In the genomic region with DNA sequence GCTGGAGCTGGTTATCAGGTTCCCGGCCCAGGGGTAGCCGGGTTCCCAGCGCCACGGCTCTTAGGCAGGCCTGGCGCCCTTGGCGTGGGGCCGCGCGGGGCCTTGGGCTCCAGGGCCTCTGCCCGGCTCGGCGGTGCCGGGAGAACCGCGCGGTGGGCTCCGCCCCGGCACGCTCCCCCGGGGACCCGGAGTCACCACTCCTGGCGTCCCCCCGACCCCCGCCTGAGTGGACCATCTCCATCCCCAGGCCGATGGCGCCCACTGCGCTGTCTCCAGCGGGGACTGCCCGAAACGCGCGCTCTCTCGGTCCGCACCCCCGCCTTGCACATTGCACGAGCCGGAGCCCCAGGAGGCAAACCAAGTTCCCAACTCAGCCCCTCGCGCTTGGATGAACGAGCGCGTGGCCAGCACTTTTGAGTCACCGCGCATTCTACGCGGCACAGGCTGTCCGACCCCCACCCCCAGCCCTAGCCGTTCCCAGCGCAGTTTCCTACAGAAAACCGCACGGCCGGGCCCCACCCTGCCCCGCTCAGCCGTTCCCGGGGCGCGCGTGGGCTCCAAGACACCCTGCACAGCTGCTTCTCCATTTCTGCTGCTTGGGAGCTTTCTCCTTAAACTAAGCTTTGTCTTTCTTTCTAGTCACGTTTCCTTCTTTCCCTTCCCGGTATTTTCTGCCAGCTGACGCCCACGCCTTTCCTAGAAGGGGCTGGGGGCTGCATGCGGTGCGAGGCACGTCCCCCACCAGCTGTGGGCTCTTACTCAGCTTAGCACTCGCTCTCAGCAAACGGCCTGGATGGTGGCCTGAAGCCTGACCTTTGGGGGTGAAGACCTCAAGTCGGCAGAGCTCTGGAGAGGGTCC, we compare ENCODE assay signal across 8 cellular contexts. TPM values are rescaled to one million over a fixed set of nuclear protein-coding genes. Genes with fewer than 3 reads are reported as not detected.
DNase-seq lines count a peak whose midpoint lies in the region; ATAC-seq and TF ChIP-seq lines count a peak whose summit lies in the region.

No MANE protein-coding gene starts in this region.

- H2AFZ ChIP-seq in fibroblast of lung (ENCODE audit: low read length) (peak overlapping the region; percentile 26), neuron (ENCODE audit: low read depth, low read length) (peak overlapping the region; percentile 91)

- peaks cover 12% of the 10 kb centered on the region for H3K79me2 ChIP-seq in fibroblast of lung (ENCODE audit: control insufficient read depth, insufficient read depth, low read length)

- H3K4me3 ChIP-seq in LNCaP clone FGC (ENCODE audit: low read depth, low read length) (peak overlapping the region; percentile 68), fibroblast of lung (replicated peaks in 1 of 4; ENCODE audit: control extremely low read depth in 1 of 4, insufficient read depth in 1 of 4, low read depth in 3 of 4, low read length in 4 of 4) (peak overlapping the region; percentile 52 to 87 (median 62)), neuron (ENCODE audit: low read length) (peak overlapping the region; percentile 98), vagina (peak overlapping the region; percentile 91)

- TF ChIP-seq POLR2A in vagina (IDR thresholded peaks at IDR 0.05) = no peak

- no peaks in the 10 kb centered on the region for H3K36me3 ChIP-seq in fibroblast of lung (ENCODE audit: control insufficient read depth, insufficient read depth, low read length)
- H3K36me3 ChIP-seq in neuron (ENCODE audit: insufficient read depth, low read length) = peaks cover 7% of the 10 kb centered on the region
- H3K36me3 ChIP-seq in vagina = no peaks in the 10 kb centered on the region

- peak overlapping the region; percentile 92 for H3K27ac Mint-ChIP-seq in activated CD8-positive, alpha-beta T cell treated with anti-CD3 and anti-CD28 coated beads for 36 hours

- no peaks in the 10 kb centered on the region for H3K9me3 ChIP-seq in fibroblast of lung (ENCODE audit: control insufficient read depth, insufficient read depth, low read depth, low read length)
- H3K9me3 ChIP-seq in neuron (ENCODE audit: low read length) = no peaks in the 10 kb centered on the region
- H3K9me3 ChIP-seq in vagina = no peaks in the 10 kb centered on the region

- H3K27ac ChIP-seq in fibroblast of lung (ENCODE audit: insufficient read depth, low read length) (peak overlapping the region; percentile 78), vagina (peak overlapping the region; percentile 90)

- peaks cover 16% of the 10 kb centered on the region for H3K4me1 Mint-ChIP-seq in activated CD8-positive, alpha-beta T cell treated with anti-CD3 and anti-CD28 coated beads for 36 hours (ENCODE audit: low read depth)

- CTCF ChIA-PET in activated CD8-positive, alpha-beta T cell treated with anti-CD3 and anti-CD28 coated beads for 36 hours (lab: Charles Lee) = interaction anchor here (0.9 to 1.8 kb wide), 7 partner anchors 9 to 139 kb away, joined by 3 to 5 read pairs (median 5); a partner anchor contains a TSS

- peak; percentile 32 for ATAC-seq in GM21619 (IDR thresholded peaks at IDR 0.05; ENCODE audit: unreplicated experiment)
- ATAC-seq in activated CD8-positive, alpha-beta T cell treated with anti-CD3 and anti-CD28 coated beads for 36 hours = peak; percentile 32

- no peaks in the 10 kb centered on the region for H3K27me3 Mint-ChIP-seq in activated CD8-positive, alpha-beta T cell treated with anti-CD3 and anti-CD28 coated beads for 36 hours

- POLR2A ChIA-PET in activated CD8-positive, alpha-beta T cell treated with anti-CD3 and anti-CD28 coated beads for 36 hours (lab: Charles Lee) = interaction anchor here (0.7 to 2.1 kb wide), 7 partner anchors 11 to 73 kb away, joined by 3 to 6 read pairs (median 3); a partner anchor contains a TSS

- H3K36me3 Mint-ChIP-seq in activated CD8-positive, alpha-beta T cell treated with anti-CD3 and anti-CD28 coated beads for 36 hours (ENCODE audit: low read depth) = peaks cover 6% of the 10 kb centered on the region

- H3K4me3 Mint-ChIP-seq in activated CD8-positive, alpha-beta T cell treated with anti-CD3 and anti-CD28 coated beads for 36 hours = peak overlapping the region; percentile 85

- H3K4me1 ChIP-seq in fibroblast of lung (ENCODE audit: control insufficient read depth, extremely low read depth, insufficient read depth, low read length) = peaks cover 6% of the 10 kb centered on the region
- H3K4me1 ChIP-seq in neuron (ENCODE audit: insufficient read depth, low read length) = peaks cover 17% of the 10 kb centered on the region
- peaks cover 29% of the 10 kb centered on the region for H3K4me1 ChIP-seq in vagina

- intact Hi-C loops in activated CD8-positive, alpha-beta T cell treated with anti-CD3 and anti-CD28 coated beads for 36 hours (cut with micrococcal nuclease) = no loop called here
- intact Hi-C loops in vagina (cut with DNase I) = no loop called here

- peak overlapping the region; percentile 94 for H3K4me2 ChIP-seq in fibroblast of lung (ENCODE audit: extremely low read depth, insufficient read depth, low read length)

- TF ChIP-seq CTCF in LNCaP clone FGC (IDR thresholded peaks at IDR 0.05; ENCODE audit: control insufficient read depth, extremely low read depth, insufficient read depth) (peak; percentile 16; the same call in 1 of the 2 replicates), fibroblast of lung (conservative IDR thresholded peaks at IDR 0.05 in 1 of 2, IDR thresholded peaks at IDR 0.05 in 1 of 2; ENCODE audit: low read depth in 1 of 2, low read length in 2 of 2) (no peak), vagina (IDR thresholded peaks at IDR 0.05) (no peak)
- no peak for TF ChIP-seq CTCF in activated CD8-positive, alpha-beta T cell treated with anti-CD3 and anti-CD28 coated beads for 36 hours (IDR thresholded peaks at IDR 0.05)

- H3K9ac ChIP-seq in fibroblast of lung (ENCODE audit: insufficient read depth, low read length) = peak overlapping the region; percentile 82

- no peaks in the 10 kb centered on the region for H4K20me1 ChIP-seq in fibroblast of lung (ENCODE audit: control insufficient read depth, extremely low read depth, insufficient read depth, low read length)

- no peaks in the 10 kb centered on the region for H3K9me3 Mint-ChIP-seq in activated CD8-positive, alpha-beta T cell treated with anti-CD3 and anti-CD28 coated beads for 36 hours

- no peaks in the 10 kb centered on the region for H3K27me3 ChIP-seq in fibroblast of lung (ENCODE audit: control insufficient read depth, insufficient read depth, low read length)
- H3K27me3 ChIP-seq in neuron (ENCODE audit: insufficient read depth, low read length) = no peaks in the 10 kb centered on the region
- no peaks in the 10 kb centered on the region for H3K27me3 ChIP-seq in vagina

- DNase-seq in EL (peak; percentile 69), LNCaP clone FGC (ENCODE audit: low read depth) (no peak), fibroblast of lung (ENCODE audit: low read depth in 2 of 2) (peak; percentile 46 to 83), vagina (ENCODE audit: extremely low spot score in 2 of 2) (no peak), NCI-H510A (lab: John Stamatoyannopoulos, UW) (no peak)
- peak; percentile 61 for DNase-seq in activated CD8-positive, alpha-beta T cell treated with anti-CD3 and anti-CD28 coated beads for 36 hours

RNA-seq across cellular contexts. Expression of a gene that starts 0.7 kb away (rescaled TPM):
- total RNA-seq in activated CD8-positive, alpha-beta T cell treated with anti-CD3 and anti-CD28 coated beads for 36 hours = 10 to 100 TPM; 69.8 to 72.0 TPM
- total RNA-seq in fibroblast of lung = 49.6 and 54.3 TPM in 2 replicates
- polyA plus RNA-seq in fibroblast of lung = 59.9 and 68.4 TPM in 2 replicates
- polyA plus RNA-seq in fibroblast of lung (2012) = 103 and 112 TPM in 2 replicates
- polyA minus RNA-seq in fibroblast of lung (ENCODE audit: low replicate concordance) = 68.5 and 95.8 TPM in 2 replicates
- total RNA-seq in vagina = 72.9 TPM

RNA-seq across cellular contexts. Expression of a gene that starts 14.4 kb away (rescaled TPM):
- 10 to 100 TPM; 34.0 to 34.6 TPM for total RNA-seq in activated CD8-positive, alpha-beta T cell treated with anti-CD3 and anti-CD28 coated beads for 36 hours
- total RNA-seq in fibroblast of lung (19.8 and 21.6 TPM in 2 replicates), vagina (58.7 TPM)
- 46.1 and 65.6 TPM in 2 replicates for polyA plus RNA-seq in fibroblast of lung
- polyA plus RNA-seq in fibroblast of lung (2012) = 43.7 and 46.4 TPM in 2 replicates
- polyA minus RNA-seq in fibroblast of lung (ENCODE audit: low replicate concordance) = 90.0 and 93.8 TPM in 2 replicates

Comparison
In these comparisons a context has a peak if more than half of its experiments do, and no peak if none do; other contexts are left out.
1. DNase-seq: peak in EL (single experiment), activated CD8-positive, alpha-beta T cell treated with anti-CD3 and anti-CD28 coated beads for 36 hours (single experiment) and fibroblast of lung (2 of 2); none in LNCaP clone FGC (single experiment), vagina (0 of 2) and NCI-H510A (single experiment).
2. Peak in every context shown above with its lines, with median percentiles within 50 percentile points of each other: H3K4me3 ChIP-seq.